Comparison of ENCODE assay signal across 11 cellular contexts in the genomic region with DNA sequence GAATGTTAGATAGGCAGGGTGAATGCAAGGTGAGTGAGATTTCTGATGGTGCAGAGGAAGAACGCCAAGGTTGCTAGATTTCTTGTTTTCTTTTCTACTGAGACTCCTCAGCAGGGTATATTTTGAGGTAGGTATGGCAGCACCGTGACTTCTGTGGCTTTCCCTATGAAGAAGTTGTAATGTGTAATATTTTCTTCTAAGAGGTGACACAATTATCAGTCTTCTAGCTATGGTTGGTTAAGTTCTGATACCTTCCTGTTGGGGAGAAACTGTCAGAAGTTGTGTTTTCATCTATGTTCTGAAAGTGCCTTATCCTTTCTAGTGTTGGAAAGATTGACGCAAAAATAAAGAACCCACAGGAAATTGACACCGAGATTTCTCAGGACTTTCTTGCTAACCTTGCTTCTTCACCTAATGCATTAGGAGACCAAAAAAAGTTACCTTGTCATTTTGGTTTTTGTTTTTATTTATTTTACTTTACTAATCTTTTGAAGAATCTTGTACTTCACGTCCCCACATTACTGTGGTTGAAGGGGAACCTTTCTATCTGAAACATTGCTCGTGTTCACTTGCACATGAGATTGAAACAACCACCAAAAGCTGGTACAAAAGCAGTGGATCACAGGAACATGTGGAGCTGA. TPM values are rescaled to one million over a fixed set of nuclear protein-coding genes. Genes with fewer than 3 reads are reported as not detected.
DNase-seq lines count a peak whose midpoint lies in the region; ATAC-seq, FAIRE-seq and TF ChIP-seq lines count a peak whose summit lies in the region.
"Had no signal": no experiment of that assay in that cellular context is flagged by ENCODE, and none has a peak within 500 bp of the region (broad histone marks: within the 10 kb centered on the region; RNA-seq: fewer than 3 reads in every experiment).

No MANE protein-coding gene starts in this region.

- H3K4me3 Mint-ChIP-seq in activated T-helper 1 cell treated with anti-CD3 and anti-CD28 coated beads, Interleukin-12 subunit alpha, Interleukin-12 subunit beta, Interleukin-2, Interleukin-4 antibody, amounts not matched to agents 30 ng/mL and 10 ng/mL and 1 ng/mL, durations not matched to agents 14 hours and 24 hours and 36 hours = peak overlapping the region; percentile 79

- H3K27ac ChIP-seq in BLaER1 = no peak overlapping the region
- H3K27ac ChIP-seq in PC-9 = no peak overlapping the region

- H3K27ac Mint-ChIP-seq in activated T-helper 1 cell treated with anti-CD3 and anti-CD28 coated beads, Interleukin-12 subunit alpha, Interleukin-12 subunit beta, Interleukin-2, Interleukin-4 antibody, amounts not matched to agents 30 ng/mL and 10 ng/mL and 1 ng/mL, durations not matched to agents 14 hours and 24 hours and 36 hours = peak overlapping the region; percentile 97

- CTCF ChIA-PET in PC-9 (lab: Charles Lee) = no interaction called here

- H3K36me3 ChIP-seq in BLaER1 (no peaks in the 10 kb centered on the region), PC-9 (ENCODE audit: low read depth) (peaks cover 20% of the 10 kb centered on the region)

- peak; percentile 38 for ATAC-seq in HG03039 (IDR thresholded peaks at IDR 0.05; ENCODE audit: unreplicated experiment)

- no peaks in the 10 kb centered on the region for H3F3A ChIP-seq in PC-9 (ENCODE audit: insufficient read depth, low read depth)

- no peak for TF ChIP-seq CTCF in PC-9 (conservative IDR thresholded peaks at IDR 0.05)

- H3K9me3 Mint-ChIP-seq in activated T-helper 1 cell treated with anti-CD3 and anti-CD28 coated beads, Interleukin-12 subunit alpha, Interleukin-12 subunit beta, Interleukin-2, Interleukin-4 antibody, amounts not matched to agents 30 ng/mL and 10 ng/mL and 1 ng/mL, durations not matched to agents 14 hours and 24 hours and 36 hours = peaks cover 36% of the 10 kb centered on the region

- BruUV-seq in PC-9 (replicated peaks; lab: Mats Ljungman, UMichigan) = no TSS peak

- intact Hi-C loops in activated T-helper 1 cell treated with anti-CD3 and anti-CD28 coated beads, Interleukin-12 subunit alpha, Interleukin-12 subunit beta, Interleukin-2, Interleukin-4 antibody, amounts not matched to agents 30 ng/mL and 10 ng/mL and 1 ng/mL, durations not matched to agents 14 hours and 24 hours and 36 hours (cut with micrococcal nuclease) = loop anchor here (2.0 to 10.0 kb wide), 7 partner anchors 63 to 1060 kb away; partner anchors contain the start of gene RNF149
- intact Hi-C loops in PC-9 (cut with micrococcal nuclease; ENCODE audit: unreplicated experiment) = no loop called here

- POLR2A ChIA-PET in PC-9 (lab: Charles Lee; ENCODE audit: unreplicated experiment) = no interaction called here

- FAIRE-seq in GM19239 (lab: Jason Lieb, UNC) = peak; percentile 68
- FAIRE-seq: H1 had no signal

- H3K4me3 ChIP-seq in BLaER1 (no peak overlapping the region), PC-9 (no peak overlapping the region)

- H3K36me3 Mint-ChIP-seq in activated T-helper 1 cell treated with anti-CD3 and anti-CD28 coated beads, Interleukin-12 subunit alpha, Interleukin-12 subunit beta, Interleukin-2, Interleukin-4 antibody, amounts not matched to agents 30 ng/mL and 10 ng/mL and 1 ng/mL, durations not matched to agents 14 hours and 24 hours and 36 hours (ENCODE audit: low read depth) = peaks cover 88% of the 10 kb centered on the region

- DNase-seq in GM19239 (ENCODE audit: insufficient read length, low spot score) = no peak
- peak; percentile 26 for DNase-seq in activated T-helper 1 cell treated with anti-CD3 and anti-CD28 coated beads, Interleukin-12 subunit alpha, Interleukin-12 subunit beta, Interleukin-2, Interleukin-4 antibody, amounts not matched to agents 30 ng/mL and 10 ng/mL and 1 ng/mL, durations not matched to agents 14 hours and 24 hours and 36 hours (ENCODE audit: low spot score)
- no peak for DNase-seq in NCI-H2081 (lab: John Stamatoyannopoulos, UW)
- DNase-seq in PC-9 = no peak
- no peak for DNase-seq in SIG-M5 (lab: John Stamatoyannopoulos, UW)
- no peak for DNase-seq in pons (ENCODE audit: low spot score)
- DNase-seq: T-helper 9 cell had no signal

- peak overlapping the region; percentile 55 for H3K4me2 ChIP-seq in BLaER1
- H3K4me2 ChIP-seq in PC-9 = no peak overlapping the region

- peaks cover 20% of the 10 kb centered on the region for H3K4me1 ChIP-seq in BLaER1
- H3K4me1 ChIP-seq in PC-9 (replicated peaks; ENCODE audit: insufficient read depth) = peaks cover 1% of the 10 kb centered on the region; the same call in 1 of the 2 replicates

- H3K27me3 Mint-ChIP-seq in activated T-helper 1 cell treated with anti-CD3 and anti-CD28 coated beads, Interleukin-12 subunit alpha, Interleukin-12 subunit beta, Interleukin-2, Interleukin-4 antibody, amounts not matched to agents 30 ng/mL and 10 ng/mL and 1 ng/mL, durations not matched to agents 14 hours and 24 hours and 36 hours (ENCODE audit: insufficient read depth) = no peaks in the 10 kb centered on the region

- no peaks in the 10 kb centered on the region for H4K20me1 ChIP-seq in BLaER1
- H4K20me1 ChIP-seq in PC-9 (ENCODE audit: insufficient read depth) = no peaks in the 10 kb centered on the region

- H2AFZ ChIP-seq in PC-9 = no peak overlapping the region

- no peaks in the 10 kb centered on the region for H3K9me2 ChIP-seq in PC-9 (ENCODE audit: insufficient read depth)

- no peak overlapping the region for H3K9ac ChIP-seq in BLaER1

- peaks cover 91% of the 10 kb centered on the region for H3K4me1 Mint-ChIP-seq in activated T-helper 1 cell treated with anti-CD3 and anti-CD28 coated beads, Interleukin-12 subunit alpha, Interleukin-12 subunit beta, Interleukin-2, Interleukin-4 antibody, amounts not matched to agents 30 ng/mL and 10 ng/mL and 1 ng/mL, durations not matched to agents 14 hours and 24 hours and 36 hours (ENCODE audit: low read depth)

- peaks cover 27% of the 10 kb centered on the region for H3K9me3 ChIP-seq in BLaER1
- H3K9me3 ChIP-seq in PC-9 (ENCODE audit: insufficient read depth, low read depth) = peaks cover 22% of the 10 kb centered on the region

- H3K79me2 ChIP-seq in PC-9 (ENCODE audit: low read depth) = no peaks in the 10 kb centered on the region

- H3K27me3 ChIP-seq in BLaER1 (no peaks in the 10 kb centered on the region), PC-9 (ENCODE audit: insufficient read depth, low read depth) (no peaks in the 10 kb centered on the region)

RNA-seq across cellular contexts. Expression of gene IL18R1, which starts 11.9 kb away (rescaled TPM):
- total RNA-seq in activated T-helper 1 cell treated with anti-CD3 and anti-CD28 coated beads, Interleukin-12 subunit alpha, Interleukin-12 subunit beta, Interleukin-2, Interleukin-4 antibody, amounts not matched to agents 30 ng/mL and 10 ng/mL and 1 ng/mL, durations not matched to agents 14 hours and 24 hours and 36 hours = 57.8 and 61.3 TPM in 2 replicates
- 1.9 and 3.4 TPM in 2 replicates for total RNA-seq in PC-9 (2021)

RNA-seq across cellular contexts. Expression of gene IL18RAP, which starts 55.5 kb away (rescaled TPM):
- total RNA-seq in activated T-helper 1 cell treated with anti-CD3 and anti-CD28 coated beads, Interleukin-12 subunit alpha, Interleukin-12 subunit beta, Interleukin-2, Interleukin-4 antibody, amounts not matched to agents 30 ng/mL and 10 ng/mL and 1 ng/mL, durations not matched to agents 14 hours and 24 hours and 36 hours = 37.1 and 38.4 TPM in 2 replicates
- not detected in 2 replicates for total RNA-seq in PC-9 (2021)
- total RNA-seq: chondrocyte, H1 had no signal

RNA-seq across cellular contexts. Expression of gene IL1RL1, which starts 56.1 kb away (rescaled TPM):
- total RNA-seq in activated T-helper 1 cell treated with anti-CD3 and anti-CD28 coated beads, Interleukin-12 subunit alpha, Interleukin-12 subunit beta, Interleukin-2, Interleukin-4 antibody, amounts not matched to agents 30 ng/mL and 10 ng/mL and 1 ng/mL, durations not matched to agents 14 hours and 24 hours and 36 hours = 3.9 and 4.8 TPM in 2 replicates
- total RNA-seq in PC-9 (2021) = 0.55 and 1.7 TPM in 2 replicates
- total RNA-seq: chondrocyte, H1 had no signal

Comparison
In these comparisons a context has a peak if more than half of its experiments do, and no peak if none do; other contexts are left out.
1. RNA of gene IL18R1, which starts 11.9 kb away (total RNA-seq): 57.8 to 61.3 TPM in activated T-helper 1 cell treated with anti-CD3 and anti-CD28 coated beads, Interleukin-12 subunit alpha, Interleukin-12 subunit beta, Interleukin-2, Interleukin-4 antibody, amounts not matched to agents 30 ng/mL and 10 ng/mL and 1 ng/mL, durations not matched to agents 14 hours and 24 hours and 36 hours; 1.9 to 3.4 TPM in PC-9; every median in the first group is over 10 times any median in the second.
2. RNA of gene IL18RAP, which starts 55.5 kb away (total RNA-seq): 37.1 to 38.4 TPM in activated T-helper 1 cell treated with anti-CD3 and anti-CD28 coated beads, Interleukin-12 subunit alpha, Interleukin-12 subunit beta, Interleukin-2, Interleukin-4 antibody, amounts not matched to agents 30 ng/mL and 10 ng/mL and 1 ng/mL, durations not matched to agents 14 hours and 24 hours and 36 hours; not detected in PC-9; every median in the first group is over 10 times any median in the second.